1 cellular context compared by ENCODE assay signal in genomic region chr22:31103899-31104694, GRCh38.
A peak's percentile ranks its signal among the peaks of the same experiment; 100 is the strongest.
TF ChIP-seq lines count a peak whose summit lies in the region.

No MANE protein-coding gene starts in this region.

TF ChIP-seq in HepG2, 621 proteins besides CTCF, POLR2A, EP300 and RAD21:
- no peak for TF ChIP-seq ZFP36 (IDR thresholded peaks at IDR 0.05; ENCODE audit: borderline replicate concordance, low read depth, low read length, partially characterized antibody)
- TF ChIP-seq CEBPB (IDR thresholded peaks at IDR 0.05; ENCODE audit: borderline replicate concordance, low read depth, low read length), result 0 out of 2 replicates have a peak, but pooled peaks have one; percentile 9
- no peak for TF ChIP-seq TERF1 (CRISPR knock-in tag; IDR thresholded peaks at IDR 0.05)
- TF ChIP-seq AGO1 (IDR thresholded peaks at IDR 0.05; ENCODE audit: low read depth, low read length, poor library complexity, severe bottlenecking), result peak; percentile 44
- TF ChIP-seq ATRX (CRISPR knock-in tag; IDR thresholded peaks at IDR 0.05; ENCODE audit: borderline replicate concordance), result no peak
- no peak for TF ChIP-seq PPARG (CRISPR knock-in tag; conservative IDR thresholded peaks at IDR 0.05)
- TF ChIP-seq RFX3 (CRISPR knock-in tag; IDR thresholded peaks at IDR 0.05), result no peak
- TF ChIP-seq SP140L (CRISPR knock-in tag; IDR thresholded peaks at IDR 0.05; ENCODE audit: borderline replicate concordance), result no peak
- TF ChIP-seq CHD4 (IDR thresholded peaks at IDR 0.05; ENCODE audit: borderline replicate concordance, low read length), result no peak
